ENCODE assay signal across 8 cellular contexts in genomic region chr3:129936757-129937156, GRCh38. TPM values are rescaled to one million over a fixed set of nuclear protein-coding genes. Genes with fewer than 3 reads are reported as not detected.
DNase-seq lines count a peak whose midpoint lies in the region; ATAC-seq, FAIRE-seq and TF ChIP-seq lines count a peak whose summit lies in the region.

No MANE protein-coding gene starts in this region.

- TF ChIP-seq POLR2A in HepG2 (IDR thresholded peaks at IDR 0.05; ENCODE audit: insufficient read depth in 1 of 2, low read depth in 2 of 2, low read length in 2 of 2), result no peak

- H3K9ac ChIP-seq in PC-3 (ENCODE audit: low read length) (no peak overlapping the region), mammary epithelial cell (ENCODE audit: insufficient read depth, low read length) (peak overlapping the region; percentile 26), HepG2 (ENCODE audit: insufficient read depth, low read depth, low read length) (peak overlapping the region; percentile 41)

- CTCF ChIA-PET in PC-3 (lab: Charles Lee), result no interaction called here
- CTCF ChIA-PET in mammary epithelial cell (lab: Charles Lee; ENCODE audit: low non-redundant PET), result no interaction called here
- CTCF ChIA-PET in HepG2 (lab: Yijun Ruan, JAX; ENCODE audit: low intra/inter-chr PET ratio, low total read pairs), result no interaction called here

- H4K20me1 ChIP-seq in PC-3 (ENCODE audit: low read length) (no peaks in the 10 kb centered on the region), mammary epithelial cell (ENCODE audit: insufficient read depth, low read length) (no peaks in the 10 kb centered on the region), HepG2 (ENCODE audit: insufficient read depth, low read length) (no peaks in the 10 kb centered on the region)

- DNase-seq in Right ventricle myocardium inferior (ENCODE audit: missing footprints), result no peak
- no peak for DNase-seq in cardiac septum (ENCODE audit: low spot score)
- peak; percentile 30 for DNase-seq in PC-3
- DNase-seq in mammary epithelial cell, result peak; percentile 72
- peak; percentile 85 for DNase-seq in HepG2 (ENCODE audit: low spot score)
- peak; percentile 81 for DNase-seq in superior temporal gyrus (ENCODE audit: extremely low spot score)
- DNase-seq in posterior vena cava (ENCODE audit: low spot score), result no peak

- dilution Hi-C loops in mammary epithelial cell (cut with HindIII; ENCODE audit: low sequenced_read_pairs), result no loop called here

- intact Hi-C loops in Right ventricle myocardium inferior (cut with DNase I) (loop anchor here (10.0 kb wide), 2 partner anchors 102 to 552 kb away; no protein-coding TSS in a partner anchor), cardiac septum (cut with DNase I) (loop anchor here (5.0 kb wide), 1 partner anchor 444 kb away; no protein-coding TSS in a partner anchor), PC-3 (cut with micrococcal nuclease) (no loop called here), mammary epithelial cell (cut with micrococcal nuclease) (no loop called here), HepG2 (cut with micrococcal nuclease; ENCODE audit: unreplicated experiment) (loop anchor here (1.0 kb wide), 1 partner anchor 157 kb away; no protein-coding TSS in a partner anchor), posterior vena cava (cut with DNase I) (loop anchor here in 1 of 2 donors (10.0 kb wide), 1 partner anchor 452 kb away; no protein-coding TSS in a partner anchor)

- no peak for TF ChIP-seq CTCF in PC-3 (conservative IDR thresholded peaks at IDR 0.05; ENCODE audit: low read depth, low read length)
- no peak for TF ChIP-seq CTCF in mammary epithelial cell (conservative IDR thresholded peaks at IDR 0.05 in 1 of 2, IDR thresholded peaks at IDR 0.05 in 1 of 2; ENCODE audit: extremely low read depth in 1 of 2, insufficient read depth in 1 of 2, low read depth in 1 of 2, low read length in 2 of 2)
- no peak for TF ChIP-seq CTCF in HepG2 (CRISPR knock-in tag; IDR thresholded peaks at IDR 0.05)

- BruUV-seq in PC-3 (replicated peaks; lab: Mats Ljungman, UMichigan) (no TSS peak), mammary epithelial cell (replicated peaks; lab: Mats Ljungman, UMichigan) (no TSS peak), HepG2 (replicated peaks; lab: Mats Ljungman, UMichigan) (no TSS peak)

- TF ChIP-seq RAD21 in HepG2 (CRISPR knock-in tag; IDR thresholded peaks at IDR 0.05), result no peak

- peak overlapping the region; percentile 44 for H3K4me2 ChIP-seq in PC-3 (ENCODE audit: low read length)
- H3K4me2 ChIP-seq in mammary epithelial cell (ENCODE audit: insufficient read depth, low read depth, low read length), result peak overlapping the region; percentile 89
- peak overlapping the region; percentile 92 for H3K4me2 ChIP-seq in HepG2 (ENCODE audit: low read depth, low read length)

- ATAC-seq in Right ventricle myocardium inferior (peak; percentile 32), PC-3 (peak; percentile 37), HepG2 (peak; percentile 72), HG03460 (IDR thresholded peaks at IDR 0.05; ENCODE audit: unreplicated experiment) (no peak)

- in situ Hi-C loops in mammary epithelial cell (cut with MboI; ENCODE audit: low sequenced_read_pairs in 2 of 2) (loop anchor here in 1 of 2 donors (10.0 to 25.0 kb wide), 2 partner anchors 302 to 449 kb away; no protein-coding TSS in a partner anchor), HepG2 (cut with HindIII; ENCODE audit: extremely low pct_ligation_motif_present, low pct_unique_long_range_greater_than_20kb) (loop anchor here (10.0 kb wide), 2 partner anchors 102 to 282 kb away; no protein-coding TSS in a partner anchor)

- peak; percentile 77 for FAIRE-seq in HepG2 (lab: Jason Lieb, UNC)

- no peaks in the 10 kb centered on the region for H3F3A ChIP-seq in PC-3 (ENCODE audit: low read length, unreplicated experiment)

- H3K27ac ChIP-seq in PC-3 (ENCODE audit: low read length) (no peak overlapping the region), mammary epithelial cell (ENCODE audit: insufficient read depth, low read depth, low read length) (peak overlapping the region; percentile 4), HepG2 (ENCODE audit: extremely low read length, insufficient read depth, low read length) (peak overlapping the region; percentile 40)

- no peaks in the 10 kb centered on the region for H3K36me3 ChIP-seq in PC-3 (ENCODE audit: low read depth, low read length)
- no peaks in the 10 kb centered on the region for H3K36me3 ChIP-seq in mammary epithelial cell (ENCODE audit: insufficient read depth, low read length)
- H3K36me3 ChIP-seq in HepG2 (replicated peaks in 1 of 2; ENCODE audit: control insufficient read depth in 1 of 2, insufficient read depth in 2 of 2, low read length in 2 of 2), result no peaks in the 10 kb centered on the region

- H3K4me3 ChIP-seq in PC-3 (ENCODE audit: low read length), result peak overlapping the region; percentile 35; the same call in 1 of the 2 replicates
- H3K4me3 ChIP-seq in mammary epithelial cell (replicated peaks in 1 of 3; ENCODE audit: insufficient read depth in 1 of 3, low read depth in 2 of 3, low read length in 3 of 3), result peak overlapping the region; percentile 44 to 60 (median 49)
- H3K4me3 ChIP-seq in HepG2 (replicated peaks in 1 of 3; ENCODE audit: insufficient read depth in 1 of 3, low read depth in 2 of 3, low read length in 3 of 3), result peak overlapping the region; percentile 39 to 46 (median 42)

- H2AFZ ChIP-seq in PC-3 (ENCODE audit: low read length) (peak overlapping the region; percentile 56), mammary epithelial cell (ENCODE audit: low read depth, low read length) (peak overlapping the region; percentile 92), HepG2 (ENCODE audit: low read length) (peak overlapping the region; percentile 68)

- H3K27me3 ChIP-seq in PC-3 (ENCODE audit: low read length), result no peaks in the 10 kb centered on the region
- H3K27me3 ChIP-seq in mammary epithelial cell (ENCODE audit: insufficient read depth, low read length), result no peaks in the 10 kb centered on the region
- H3K27me3 ChIP-seq in HepG2 (ENCODE audit: control insufficient read depth in 1 of 2, insufficient read depth in 2 of 2, low read length in 2 of 2), result peaks cover 0 to 9% of the 10 kb centered on the region in 2 experiments; a peak in 1 of 5 replicates

- no peaks in the 10 kb centered on the region for H3K79me2 ChIP-seq in PC-3 (ENCODE audit: low read length)
- H3K79me2 ChIP-seq in mammary epithelial cell (ENCODE audit: insufficient read depth, low read length), result no peaks in the 10 kb centered on the region
- H3K79me2 ChIP-seq in HepG2 (ENCODE audit: insufficient read depth, low read length), result no peaks in the 10 kb centered on the region

- H3K4me1 ChIP-seq in PC-3 (ENCODE audit: insufficient read depth, low read length) (no peaks in the 10 kb centered on the region), mammary epithelial cell (ENCODE audit: insufficient read depth, low read length) (no peaks in the 10 kb centered on the region), HepG2 (ENCODE audit: insufficient read depth, low read length) (peaks cover 45% of the 10 kb centered on the region)

- no peaks in the 10 kb centered on the region for H3K9me3 ChIP-seq in PC-3 (ENCODE audit: low read length)
- H3K9me3 ChIP-seq in mammary epithelial cell (replicated peaks; ENCODE audit: insufficient read depth, low read length), result no peaks in the 10 kb centered on the region
- no peaks in the 10 kb centered on the region for H3K9me3 ChIP-seq in HepG2 (ENCODE audit: low read length)

- WGBS in mammary epithelial cell (ENCODE audit: low coverage, missing lambda C conversion rate), result 4% methylated on average over 6 of the region's 6 CpGs
- WGBS in HepG2 (ENCODE audit: low lambda C conversion rate), result 4% methylated on average over 6 of the region's 6 CpGs

- TF ChIP-seq EP300 in HepG2 (IDR thresholded peaks at IDR 0.05; ENCODE audit: low read depth in 2 of 2, low read length in 2 of 2), result no peak
- no peak for TF ChIP-seq EP300 in HepG2 (CRISPR knock-in tag; IDR thresholded peaks at IDR 0.05; ENCODE audit: borderline replicate concordance)

- POLR2A ChIA-PET in PC-3 (lab: Charles Lee; ENCODE audit: unreplicated experiment), result no interaction called here
- POLR2A ChIA-PET in HepG2 (lab: Yijun Ruan, JAX), result interaction anchor here (0.7 to 1.0 kb wide), 2 partner anchors 9 to 447 kb away, joined by 3 read pairs; no protein-coding TSS in a partner anchor

- no peaks in the 10 kb centered on the region for H3K9me2 ChIP-seq in PC-3 (replicated peaks; ENCODE audit: low read length)

RNA-seq across cellular contexts. Expression of gene TRH, which starts 37.8 kb away (rescaled TPM):
- total RNA-seq in Right ventricle myocardium inferior (not detected), cardiac septum (not detected), PC-3 (2014; rRNA removed) (not detected in 2 replicates), mammary epithelial cell (not detected), HepG2 (2016; rRNA removed; fragmentation: Illumina TruSeq; extraction: Trizol) (not detected in 2 replicates), posterior vena cava (under 1 TPM in 1 of 2 donors, not detected in 1; 0.23 TPM)
- polyA plus RNA-seq in mammary epithelial cell (not detected), HepG2 (2011; rRNA removed) (not detected in 2 replicates)
- polyA minus RNA-seq in mammary epithelial cell, result not detected
- total RNA-seq in HepG2 (2016; cell fraction: cytosol; rRNA removed; fragmentation: Illumina TruSeq; extraction: Trizol; ENCODE audit: low read depth), result not detected in 2 replicates
- total RNA-seq in HepG2 (2016; cell fraction: insoluble cytoplasmic fraction; rRNA removed; fragmentation: Illumina TruSeq; extraction: Trizol), result not detected in 2 replicates
- total RNA-seq in HepG2 (2016; cell fraction: membrane; rRNA removed; fragmentation: Illumina TruSeq; extraction: Trizol), result not detected in 2 replicates
- not detected in 2 replicates for total RNA-seq in HepG2 (2016; cell fraction: nucleus; rRNA removed; fragmentation: Illumina TruSeq; extraction: Trizol)
- polyA plus RNA-seq in HepG2 (2011; cell fraction: cytosol; rRNA removed), result not detected in 2 replicates
- polyA plus RNA-seq in HepG2 (2011; cell fraction: nucleus; rRNA removed), result not detected in 2 replicates
- not detected in 2 replicates for polyA plus RNA-seq in HepG2 (2012)
- not detected in 2 replicates for polyA plus RNA-seq in HepG2 (2016; cell fraction: cytosol; fragmentation: Illumina TruSeq; extraction: Trizol; ENCODE audit: low read depth)
- not detected in 2 replicates for polyA plus RNA-seq in HepG2 (2016; cell fraction: insoluble cytoplasmic fraction; fragmentation: Illumina TruSeq; extraction: Trizol; ENCODE audit: low read depth)
- polyA plus RNA-seq in HepG2 (2016; cell fraction: membrane; fragmentation: Illumina TruSeq; extraction: Trizol; ENCODE audit: low read depth), result not detected in 2 replicates
- polyA plus RNA-seq in HepG2 (2016; cell fraction: nucleus; fragmentation: Illumina TruSeq; extraction: Trizol; ENCODE audit: insufficient read depth, low read depth), result not detected in 2 replicates
- polyA minus RNA-seq in HepG2 (2011; rRNA and poly(A)+ RNA removed; ENCODE audit: low replicate concordance), result not detected in 2 replicates
- polyA minus RNA-seq in HepG2 (2011; cell fraction: cytosol; rRNA and poly(A)+ RNA removed), result not detected in 2 replicates
- polyA minus RNA-seq in HepG2 (2011; cell fraction: nucleus; rRNA and poly(A)+ RNA removed), result not detected in 2 replicates

RNA-seq across cellular contexts. Expression of gene TMCC1, which starts 43.2 kb away (rescaled TPM):
- 29.1 TPM for total RNA-seq in Right ventricle myocardium inferior
- total RNA-seq in cardiac septum, result 35.2 TPM
- 6.2 and 8.5 TPM in 2 replicates for total RNA-seq in PC-3 (2014; rRNA removed)
- total RNA-seq in mammary epithelial cell, result 10 to 100 TPM; 28.2 to 34.3 TPM
- 14.8 TPM for polyA plus RNA-seq in mammary epithelial cell
- 32.5 TPM for polyA minus RNA-seq in mammary epithelial cell
- total RNA-seq in HepG2 (2016; rRNA removed; fragmentation: Illumina TruSeq; extraction: Trizol), result 12.1 and 14.8 TPM in 2 replicates
- total RNA-seq in HepG2 (2016; cell fraction: cytosol; rRNA removed; fragmentation: Illumina TruSeq; extraction: Trizol; ENCODE audit: low read depth), result 31.5 and 32.2 TPM in 2 replicates
- total RNA-seq in HepG2 (2016; cell fraction: insoluble cytoplasmic fraction; rRNA removed; fragmentation: Illumina TruSeq; extraction: Trizol), result 13.6 and 13.9 TPM in 2 replicates
- total RNA-seq in HepG2 (2016; cell fraction: membrane; rRNA removed; fragmentation: Illumina TruSeq; extraction: Trizol), result 19.2 and 21.3 TPM in 2 replicates
- 13.3 and 21.7 TPM in 2 replicates for total RNA-seq in HepG2 (2016; cell fraction: nucleus; rRNA removed; fragmentation: Illumina TruSeq; extraction: Trizol)
- polyA plus RNA-seq in HepG2 (2011; rRNA removed), result 264 and 329 TPM in 2 replicates
- polyA plus RNA-seq in HepG2 (2011; cell fraction: cytosol; rRNA removed), result 53.3 and 78.4 TPM in 2 replicates
- polyA plus RNA-seq in HepG2 (2011; cell fraction: nucleus; rRNA removed), result 43.5 and 164 TPM in 2 replicates
- polyA plus RNA-seq in HepG2 (2012), result 328 and 350 TPM in 2 replicates
- 4.5 and 7.9 TPM in 2 replicates for polyA plus RNA-seq in HepG2 (2016; cell fraction: cytosol; fragmentation: Illumina TruSeq; extraction: Trizol; ENCODE audit: low read depth)
- polyA plus RNA-seq in HepG2 (2016; cell fraction: insoluble cytoplasmic fraction; fragmentation: Illumina TruSeq; extraction: Trizol; ENCODE audit: low read depth), result 15.0 and 19.4 TPM in 2 replicates
- polyA plus RNA-seq in HepG2 (2016; cell fraction: membrane; fragmentation: Illumina TruSeq; extraction: Trizol; ENCODE audit: low read depth), result 13.3 and 13.8 TPM in 2 replicates
- 9.7 and 13.0 TPM in 2 replicates for polyA plus RNA-seq in HepG2 (2016; cell fraction: nucleus; fragmentation: Illumina TruSeq; extraction: Trizol; ENCODE audit: insufficient read depth, low read depth)
- 20.3 and 122 TPM in 2 replicates for polyA minus RNA-seq in HepG2 (2011; rRNA and poly(A)+ RNA removed; ENCODE audit: low replicate concordance)
- polyA minus RNA-seq in HepG2 (2011; cell fraction: cytosol; rRNA and poly(A)+ RNA removed), result 191 and 214 TPM in 2 replicates
- 100 and 245 TPM in 2 replicates for polyA minus RNA-seq in HepG2 (2011; cell fraction: nucleus; rRNA and poly(A)+ RNA removed)
- total RNA-seq in posterior vena cava, result 10 to 100 TPM; 38.4 to 47.7 TPM

Comparison
In these comparisons a context has a peak if more than half of its experiments do, and no peak if none do; other contexts are left out.
1. DNase-seq: peak in PC-3 (single experiment), mammary epithelial cell (single experiment), HepG2 (single experiment) and superior temporal gyrus (single experiment); none in Right ventricle myocardium inferior (single experiment), cardiac septum (single experiment) and posterior vena cava (single experiment).
2. intact Hi-C loops: an anchor here in Right ventricle myocardium inferior (10.0 kb wide), cardiac septum (5.0 kb wide) and HepG2 (1.0 kb wide); none called in PC-3 and mammary epithelial cell.
3. Peak in every context shown above with its lines, with median percentiles within 50 percentile points of each other: H2AFZ ChIP-seq, H3K4me2 ChIP-seq and H3K4me3 ChIP-seq.